Comparison of ENCODE assay signal across 8 cellular contexts in genomic region chr13:19634129-19634740, GRCh38. TPM values are rescaled to one million over a fixed set of nuclear protein-coding genes. Genes with fewer than 3 reads are reported as not detected.
A peak's percentile ranks its signal among the peaks of the same experiment; 100 is the strongest.
DNase-seq lines count a peak whose midpoint lies in the region; ATAC-seq and TF ChIP-seq lines count a peak whose summit lies in the region.

No MANE protein-coding gene starts in this region.

- peak overlapping the region; percentile 84 for H2AFZ ChIP-seq in DND-41 (ENCODE audit: low read depth, low read length)
- peak overlapping the region; percentile 24; the same call in 1 of the 2 replicates for H2AFZ ChIP-seq in MM.1S (ENCODE audit: low read length)

- H3K79me2 ChIP-seq in DND-41 (ENCODE audit: insufficient read depth, low read length) (peaks cover 55% of the 10 kb centered on the region), MM.1S (ENCODE audit: low read length) (peaks cover 55% of the 10 kb centered on the region)

- H3K27me3 ChIP-seq in DND-41 (ENCODE audit: insufficient read depth, low read length, poor library complexity) (no peaks in the 10 kb centered on the region), MM.1S (replicated peaks; ENCODE audit: insufficient read depth, low read length) (no peaks in the 10 kb centered on the region), skeletal muscle satellite cell (ENCODE audit: control insufficient read depth, insufficient read depth, low read length) (no peaks in the 10 kb centered on the region)

- H3F3A ChIP-seq in MM.1S (ENCODE audit: insufficient read depth, low read length) = no peaks in the 10 kb centered on the region

- TF ChIP-seq CTCF in DND-41 (IDR thresholded peaks at IDR 0.05; ENCODE audit: borderline replicate concordance, extremely low read depth, low read length, poor library complexity, severe bottlenecking) (no peak), MM.1S (IDR thresholded peaks at IDR 0.05; ENCODE audit: low read length) (no peak), astrocyte of the spinal cord (IDR thresholded peaks at IDR 0.05; ENCODE audit: low read depth, low read length) (no peak)

- DNase-seq in DND-41 (peak; percentile 35), MM.1S (peak; percentile 8), astrocyte of the spinal cord (ENCODE audit: low read depth, low spot score) (peak; percentile 51), iPS-NIHi7 (ENCODE audit: extremely low spot score) (peak; percentile 16), CD1c-positive myeloid dendritic cell (ENCODE audit: extremely low spot score) (no peak)

- H3K9ac ChIP-seq in DND-41 (ENCODE audit: low read depth, low read length) (peak overlapping the region; percentile 78), MM.1S (ENCODE audit: low read length) (peak overlapping the region; percentile 66), skeletal muscle satellite cell (ENCODE audit: low read depth, low read length) (peak overlapping the region; percentile 86)

- H3K4me1 ChIP-seq in DND-41 (ENCODE audit: insufficient read depth, low read length) = peaks cover 33% of the 10 kb centered on the region
- H3K4me1 ChIP-seq in MM.1S (ENCODE audit: low read length) = no peaks in the 10 kb centered on the region
- peaks cover 10% of the 10 kb centered on the region for H3K4me1 ChIP-seq in skeletal muscle satellite cell (ENCODE audit: control insufficient read depth, insufficient read depth, low read length)

- peak overlapping the region; percentile 88 for H3K4me2 ChIP-seq in DND-41 (ENCODE audit: insufficient read depth, low read length)
- peak overlapping the region; percentile 64 for H3K4me2 ChIP-seq in MM.1S (ENCODE audit: low read depth, low read length)
- peak overlapping the region; percentile 94 for H3K4me2 ChIP-seq in skeletal muscle satellite cell (ENCODE audit: low read length)

- H3K4me3 ChIP-seq in DND-41 (ENCODE audit: low read depth in 1 of 2, low read length in 2 of 2) = peak overlapping the region; percentile 82 to 97
- H3K4me3 ChIP-seq in MM.1S (ENCODE audit: low read length) = peak overlapping the region; percentile 64
- peak overlapping the region; percentile 83 for H3K4me3 ChIP-seq in astrocyte of the spinal cord (ENCODE audit: low read depth, low read length)
- peak overlapping the region; percentile 82 for H3K4me3 ChIP-seq in skeletal muscle satellite cell (ENCODE audit: low read length)

- in situ Hi-C loops in astrocyte of the spinal cord (cut with HindIII; ENCODE audit: low sequenced_read_pairs) = no loop called here

- H3K27ac ChIP-seq in DND-41 (ENCODE audit: low read length) (peak overlapping the region; percentile 84), MM.1S (ENCODE audit: low read length) (peak overlapping the region; percentile 41; the same call in 1 of the 2 replicates)

- H3K9me3 ChIP-seq in DND-41 (ENCODE audit: insufficient read depth, low read length, severe bottlenecking) (peaks cover 7% of the 10 kb centered on the region), MM.1S (replicated peaks; ENCODE audit: insufficient read depth, low read length) (no peaks in the 10 kb centered on the region), skeletal muscle satellite cell (replicated peaks; ENCODE audit: low read length) (no peaks in the 10 kb centered on the region)

- H3K36me3 ChIP-seq in DND-41 (ENCODE audit: insufficient read depth, low read length) (no peaks in the 10 kb centered on the region; the same call in 1 of the 2 replicates), MM.1S (replicated peaks; ENCODE audit: insufficient read depth, low read length) (no peaks in the 10 kb centered on the region), skeletal muscle satellite cell (ENCODE audit: insufficient read depth, low read length) (peaks cover 3% of the 10 kb centered on the region)

- no peaks in the 10 kb centered on the region for H3K9me2 ChIP-seq in MM.1S (replicated peaks; ENCODE audit: insufficient read depth, low read length)

- ATAC-seq in DND-41 (ENCODE audit: insufficient read depth, low read depth) (peak; percentile 23), GM21619 (IDR thresholded peaks at IDR 0.05; ENCODE audit: unreplicated experiment) (peak; percentile 17), GM19463 (IDR thresholded peaks at IDR 0.05; ENCODE audit: unreplicated experiment) (no peak)

- H4K20me1 ChIP-seq in DND-41 (ENCODE audit: insufficient read depth, low read length) = peaks cover 16% of the 10 kb centered on the region; the same call in 1 of the 2 replicates
- H4K20me1 ChIP-seq in MM.1S (ENCODE audit: insufficient read depth, low read length) = no peaks in the 10 kb centered on the region

RNA-seq across cellular contexts. Expression of gene MPHOSPH8, which starts 0.8 kb away (rescaled TPM):
- total RNA-seq in skeletal muscle satellite cell (2012; rRNA removed) = 7.9 and 8.1 TPM in 2 replicates
